Comparison of ENCODE assay signal across 8 cellular contexts in the genomic region with DNA sequence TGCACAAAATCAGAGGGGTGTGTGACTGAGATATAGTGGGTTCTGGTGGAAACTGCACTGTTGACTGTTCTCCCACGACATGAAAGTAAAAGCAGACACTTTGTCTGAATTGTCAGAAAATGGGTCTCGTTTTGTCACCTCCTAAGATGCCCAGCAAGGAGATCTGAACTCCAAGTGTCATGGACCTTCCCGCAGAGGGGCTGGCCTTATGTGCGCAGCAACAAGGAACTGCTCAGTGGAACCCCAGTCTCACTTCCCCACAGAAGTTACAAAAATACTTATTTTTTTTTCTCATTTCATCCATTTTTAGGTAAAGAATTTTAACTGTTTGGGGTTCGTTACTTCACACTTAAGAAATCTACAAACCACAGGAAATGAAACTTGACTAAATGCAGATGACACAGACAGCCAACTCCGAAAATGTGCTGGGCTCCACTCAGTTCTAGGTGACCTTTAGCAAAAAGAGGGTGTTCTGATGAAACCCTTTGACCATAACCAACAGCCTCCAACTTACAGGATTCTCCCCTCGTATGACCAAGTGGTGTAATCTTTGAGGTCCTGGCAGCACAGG.
A peak's percentile ranks its signal among the peaks of the same experiment; 100 is the strongest.
DNase-seq lines count a peak whose midpoint lies in the region; ATAC-seq lines count a peak whose summit lies in the region.

No MANE protein-coding gene starts in this region.

- ATAC-seq in GM18508 (IDR thresholded peaks at IDR 0.05; ENCODE audit: insufficient read depth, unreplicated experiment) (peak; percentile 69), HG02623 (IDR thresholded peaks at IDR 0.05; ENCODE audit: unreplicated experiment) (peak; percentile 83)

- DNase-seq in NOMO-1 (lab: John Stamatoyannopoulos, UW; ENCODE audit: unreplicated experiment in 2 of 2) (peak; percentile 93 to 99), OCI-M2 (lab: John Stamatoyannopoulos, UW; ENCODE audit: unreplicated experiment) (no peak), NCI-H2107 (lab: John Stamatoyannopoulos, UW) (no peak)
- DNase-seq in activated naive CD4-positive, alpha-beta T cell treated with anti-CD3 and anti-CD28 coated beads, Interleukin-2, amount 50 U/mL, for 16 hours, result peak; percentile 51
- peak; percentile 21 to 26 for DNase-seq in stimulated activated CD8-positive, alpha-beta memory T cell treated with anti-CD3 and anti-CD28 coated beads, Interleukin-2, amount 100 ng/mL, for 48 hours (ENCODE audit: low read depth in 2 of 2)
- DNase-seq in effector CD8-positive, alpha-beta T cell (lab: John Stamatoyannopoulos, UW), result no peak

Comparison
In these comparisons a context has a peak if more than half of its experiments do, and no peak if none do; other contexts are left out.
1. DNase-seq: peak in NOMO-1 (2 of 2), activated naive CD4-positive, alpha-beta T cell treated with anti-CD3 and anti-CD28 coated beads, Interleukin-2, amount 50 U/mL, for 16 hours (single experiment) and stimulated activated CD8-positive, alpha-beta memory T cell treated with anti-CD3 and anti-CD28 coated beads, Interleukin-2, amount 100 ng/mL, for 48 hours (2 of 2); none in OCI-M2 (single experiment), NCI-H2107 (single experiment) and effector CD8-positive, alpha-beta T cell (single experiment).